Comparison of ENCODE assay signal across 33 cellular contexts in genomic region chr18:21693322-21693721, GRCh38.
"Had no signal": no experiment of that assay in that cellular context is flagged by ENCODE, and none has a peak within 500 bp of the region (broad histone marks: within the 10 kb centered on the region; RNA-seq: fewer than 3 reads in every experiment).

No MANE protein-coding gene starts in this region.

- H3K27ac ChIP-seq: ascending aorta, breast epithelium, cardiac muscle cell, colonic mucosa, epithelial cell of prostate, esophagus squamous epithelium, gastroesophageal sphincter, WERI-Rb-1 had no signal

- H3K27me3 Mint-ChIP-seq: activated B cell treated with CpG ODN at 0.5 μM for 24 hours; activated CD8-positive, alpha-beta T cell treated with anti-CD3 and anti-CD28 coated beads for 36 hours; activated naive CD4-positive, alpha-beta T cell treated with anti-CD3 and anti-CD28 coated beads, Interleukin-2, amount 10 ng/mL, durations not matched to agents 7 days and 5 days; activated naive CD8-positive, alpha-beta T cell treated with anti-CD3 and anti-CD28 coated beads, Interleukin-2, amount 10 ng/mL, durations not matched to agents 7 days and 5 days; activated T-cell treated with anti-CD3 and anti-CD28 coated beads, Interleukin-2, amount 50 U/mL, for 24 hours; brain; T-cell had no signal

- ATAC-seq: activated CD4-positive, CD25-positive, alpha-beta regulatory T cell treated with anti-CD3 and anti-CD28 coated beads, Interleukin-2, amount 50 U/mL, for 24 hours; activated CD8-positive, alpha-beta T cell treated with anti-CD3 and anti-CD28 coated beads for 36 hours; activated naive CD4-positive, alpha-beta T cell treated with anti-CD3 and anti-CD28 coated beads, Interleukin-2, amount 50 U/mL, for 72 hours; activated T-cell treated with anti-CD3 and anti-CD28 coated beads, Interleukin-2, amount 50 U/mL, for 72 hours; gastroesophageal sphincter; T-cell had no signal

- H3K36me3 ChIP-seq: breast epithelium, cardiac muscle cell, WERI-Rb-1 had no signal

- H3K4me3 ChIP-seq: ascending aorta, breast epithelium, cardiac muscle cell, colonic mucosa, esophagus squamous epithelium, gastroesophageal sphincter had no signal

- H3K4me1 ChIP-seq: ascending aorta, breast epithelium, colonic mucosa, esophagus squamous epithelium, gastroesophageal sphincter had no signal

- H3K27ac Mint-ChIP-seq: activated B cell treated with CpG ODN at 0.5 μM for 24 hours; activated naive CD4-positive, alpha-beta T cell treated with anti-CD3 and anti-CD28 coated beads, Interleukin-2, amount 50 U/mL, for 72 hours; activated naive CD8-positive, alpha-beta T cell treated with anti-CD3 and anti-CD28 coated beads, Interleukin-2, amount 10 ng/mL, durations not matched to agents 7 days and 5 days; activated T-cell treated with anti-CD3 and anti-CD28 coated beads, Interleukin-2, amount 50 U/mL, for 24 hours; activated T-cell treated with anti-CD3 and anti-CD28 coated beads, Interleukin-2, amount 50 U/mL, for 72 hours; T-helper 1 cell treated with Interleukin-12 subunit alpha and Interleukin-12 subunit beta and Interleukin-4 antibody, amounts not matched to agents 30 μg/mL and 1 μg/mL, for 36 hours; T-helper 2 cell treated with Interferon-gamma antibody and Interleukin-4, amounts not matched to agents 5 μg/mL and 100 μg/mL, for 36 hours had no signal

- H3K27me3 ChIP-seq: ascending aorta, breast epithelium, cardiac muscle cell, colonic mucosa, esophagus squamous epithelium, gastroesophageal sphincter had no signal

- H3K4me3 Mint-ChIP-seq: activated B cell treated with CpG ODN at 0.5 μM for 24 hours; activated CD8-positive, alpha-beta T cell treated with anti-CD3 and anti-CD28 coated beads for 36 hours; activated naive CD4-positive, alpha-beta T cell treated with anti-CD3 and anti-CD28 coated beads, Interleukin-2, amount 10 ng/mL, durations not matched to agents 7 days and 5 days; activated naive CD8-positive, alpha-beta T cell treated with anti-CD3 and anti-CD28 coated beads, Interleukin-2, amount 10 ng/mL, durations not matched to agents 7 days and 5 days; activated T-cell treated with anti-CD3 and anti-CD28 coated beads, Interleukin-2, amount 50 U/mL, for 24 hours; activated T-cell treated with anti-CD3 and anti-CD28 coated beads, Interleukin-2, amount 50 U/mL, for 72 hours; brain; T-cell; T-helper 1 cell treated with Interleukin-12 subunit alpha and Interleukin-12 subunit beta and Interleukin-4 antibody, amounts not matched to agents 30 μg/mL and 1 μg/mL, for 36 hours; T-helper 2 cell treated with Interferon-gamma antibody and Interleukin-4, amounts not matched to agents 5 μg/mL and 100 μg/mL, for 36 hours had no signal

- DNase-seq: activated B cell treated with CpG ODN at 0.5 μM for 24 hours; activated CD4-positive, alpha-beta T cell treated with anti-CD3 and anti-CD28 coated beads for 48 hours; activated CD4-positive, alpha-beta T cell treated with anti-CD3 and anti-CD28 coated beads, Interleukin-2, amount 50 U/mL, for 1 hour; activated CD4-positive, alpha-beta T cell treated with anti-CD3 and anti-CD28 coated beads, Interleukin-2, amount 50 U/mL, for 48 hours; activated CD8-positive, alpha-beta memory T cell treated with anti-CD3 and anti-CD28 coated beads for 24 hours; activated CD8-positive, alpha-beta memory T cell treated with anti-CD3 and anti-CD28 coated beads, Interleukin-2, amount 50 U/mL, for 4 hours; activated CD8-positive, alpha-beta T cell treated with anti-CD3 and anti-CD28 coated beads for 36 hours; activated gamma-delta T cell; activated naive CD4-positive, alpha-beta T cell; activated naive CD4-positive, alpha-beta T cell treated with anti-CD3 and anti-CD28 coated beads, Interleukin-2, amount 10 ng/mL, durations not matched to agents 7 days and 5 days; activated naive CD8-positive, alpha-beta T cell treated with anti-CD3 and anti-CD28 coated beads, Interleukin-2, amount 10 ng/mL, durations not matched to agents 7 days and 5 days; activated T-cell treated with anti-CD3 and anti-CD28 coated beads for 4 hours; activated T-cell treated with anti-CD3 and anti-CD28 coated beads, Interleukin-2, amount 50 U/mL, for 24 hours; activated T-cell treated with anti-CD3 and anti-CD28 coated beads, Interleukin-2, amount 50 U/mL, for 72 hours; central memory CD4-positive, alpha-beta T cell; cerebellar nuclear complex; colonic mucosa; effector CD8-positive, alpha-beta T cell; esophagus squamous epithelium; foreskin melanocyte; T-cell; T1000; WERI-Rb-1 had no signal

- H3K4me1 Mint-ChIP-seq: brain had no signal

- H3K9me3 ChIP-seq: colonic mucosa had no signal
